ENCODE assay signal across 1 cellular context in the genomic region with DNA sequence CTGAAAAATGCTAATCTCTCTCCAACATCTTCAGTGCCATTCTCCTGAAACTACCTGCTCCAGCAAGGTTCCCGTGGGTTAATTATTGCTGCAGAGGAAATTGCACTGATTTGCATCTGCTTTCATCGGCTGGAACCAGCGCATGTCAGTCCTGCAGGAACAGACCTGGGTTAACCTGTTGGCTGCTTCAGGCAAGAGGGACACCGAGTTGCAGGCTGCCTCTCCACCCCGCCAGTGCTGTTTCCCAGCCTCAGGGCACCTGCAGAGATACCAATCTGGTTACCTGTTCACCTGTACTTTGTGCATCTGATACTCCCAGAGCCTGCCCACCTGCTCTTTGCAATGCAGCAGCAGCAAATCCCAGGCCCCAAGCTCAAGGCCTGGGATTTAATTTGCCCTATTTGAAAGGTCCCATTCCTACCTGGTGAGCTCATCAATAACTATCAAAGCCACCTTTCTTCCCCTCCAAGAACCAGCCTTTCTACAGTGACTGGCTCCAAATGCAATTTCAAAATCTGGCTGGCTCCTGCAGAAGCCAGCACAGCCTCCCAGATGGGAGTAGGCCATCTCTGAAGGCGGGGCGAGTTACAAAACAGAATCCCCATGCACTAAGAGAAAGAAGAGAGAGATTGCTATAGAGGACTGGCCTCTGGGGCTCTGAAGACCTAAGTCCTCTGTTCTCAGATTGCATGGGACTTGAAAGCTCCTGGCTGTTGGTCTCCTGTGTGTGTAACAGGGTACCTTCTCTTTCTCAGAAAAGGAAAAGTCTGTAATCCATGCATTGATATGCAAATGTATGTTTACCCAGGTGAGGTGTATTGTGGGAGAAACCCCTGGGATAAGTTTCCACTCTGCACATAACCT.
TF ChIP-seq lines count a peak whose summit lies in the region.

No MANE protein-coding gene starts in this region.

TF ChIP-seq in H1, 55 proteins besides CTCF, POLR2A, EP300 and RAD21 (continued from another document):
- no peak for TF ChIP-seq TBP (IDR thresholded peaks at IDR 0.05; ENCODE audit: low read depth, low read length)
- TF ChIP-seq GABPA (IDR thresholded peaks at IDR 0.05; ENCODE audit: borderline replicate concordance, insufficient read depth, low read length), result no peak
- TF ChIP-seq BRCA1 (IDR thresholded peaks at IDR 0.05; ENCODE audit: low read depth, low read length), result no peak
- TF ChIP-seq TCF12 (IDR thresholded peaks at IDR 0.05; ENCODE audit: low read depth, low read length), result peak; percentile 85; the same call in 1 of the 2 replicates
- TF ChIP-seq TEAD4 (IDR thresholded peaks at IDR 0.05; ENCODE audit: low read depth, low read length), result no peak
- no peak for TF ChIP-seq MAX (IDR thresholded peaks at IDR 0.05)
- no peak for TF ChIP-seq SP2 (IDR thresholded peaks at IDR 0.05; ENCODE audit: low read length)
- TF ChIP-seq RNF2 (IDR thresholded peaks at IDR 0.05; ENCODE audit: borderline replicate concordance, low read depth, low read length, missing control alignments, poor library complexity, severe bottlenecking), result no peak
- no peak for TF ChIP-seq SP4 (IDR thresholded peaks at IDR 0.05; ENCODE audit: low read length)
- no peak for TF ChIP-seq SRF (IDR thresholded peaks at IDR 0.05; ENCODE audit: low read depth, low read length)
- TF ChIP-seq CHD1 (IDR thresholded peaks at IDR 0.05; ENCODE audit: low read depth, low read length), result no peak
- TF ChIP-seq FOSL1 (IDR thresholded peaks at IDR 0.05; ENCODE audit: insufficient read depth, low read depth, low read length), result no peak
- TF ChIP-seq CHD2 (IDR thresholded peaks at IDR 0.05; ENCODE audit: low read length), result no peak
- no peak for TF ChIP-seq CREB1 (IDR thresholded peaks at IDR 0.05)
- TF ChIP-seq HDAC6 (IDR thresholded peaks at IDR 0.05; ENCODE audit: low read depth, low read length), result no peak
- TF ChIP-seq RBBP5 (IDR thresholded peaks at IDR 0.05; ENCODE audit: borderline replicate concordance, low read depth, low read length), result no peak
- no peak for TF ChIP-seq MAFK (IDR thresholded peaks at IDR 0.05; ENCODE audit: low read depth, low read length)
- TF ChIP-seq JUN (IDR thresholded peaks at IDR 0.05; ENCODE audit: low read depth, low read length), result 0 out of 2 replicates have a peak, but pooled peaks have one; percentile 7
- TF ChIP-seq SIX5 (IDR thresholded peaks at IDR 0.05; ENCODE audit: low read depth, low read length), result no peak
- peak; percentile 85; the same call in 1 of the 2 replicates for TF ChIP-seq POU5F1 (IDR thresholded peaks at IDR 0.05; ENCODE audit: low read depth, low read length)
- peak; percentile 36 for TF ChIP-seq ASH2L (IDR thresholded peaks at IDR 0.05; ENCODE audit: low read length)
- TF ChIP-seq ZNF274 (IDR thresholded peaks at IDR 0.05; ENCODE audit: borderline replicate concordance, extremely low read depth, low read length), result no peak
- TF ChIP-seq ATF3 (IDR thresholded peaks at IDR 0.05; ENCODE audit: insufficient read depth, low read depth, low read length), result no peak
- no peak for TF ChIP-seq KDM4A (IDR thresholded peaks at IDR 0.05; ENCODE audit: low read depth, low read length, severe bottlenecking)
- peak; percentile 57; the same call in 1 of the 2 replicates for TF ChIP-seq JUND (IDR thresholded peaks at IDR 0.05; ENCODE audit: low read length)
- no peak for TF ChIP-seq CTBP2 (IDR thresholded peaks at IDR 0.05; ENCODE audit: borderline replicate concordance, insufficient read depth, insufficient read length, low read length)
- TF ChIP-seq HDAC2 (IDR thresholded peaks at IDR 0.05; ENCODE audit: borderline replicate concordance in 1 of 2, low read depth in 2 of 2, low read length in 2 of 2), result no peak
- no peak for TF ChIP-seq NANOG (IDR thresholded peaks at IDR 0.05; ENCODE audit: insufficient read depth, low read depth, low read length, poor library complexity, severe bottlenecking)
- TF ChIP-seq, protein P1, sequence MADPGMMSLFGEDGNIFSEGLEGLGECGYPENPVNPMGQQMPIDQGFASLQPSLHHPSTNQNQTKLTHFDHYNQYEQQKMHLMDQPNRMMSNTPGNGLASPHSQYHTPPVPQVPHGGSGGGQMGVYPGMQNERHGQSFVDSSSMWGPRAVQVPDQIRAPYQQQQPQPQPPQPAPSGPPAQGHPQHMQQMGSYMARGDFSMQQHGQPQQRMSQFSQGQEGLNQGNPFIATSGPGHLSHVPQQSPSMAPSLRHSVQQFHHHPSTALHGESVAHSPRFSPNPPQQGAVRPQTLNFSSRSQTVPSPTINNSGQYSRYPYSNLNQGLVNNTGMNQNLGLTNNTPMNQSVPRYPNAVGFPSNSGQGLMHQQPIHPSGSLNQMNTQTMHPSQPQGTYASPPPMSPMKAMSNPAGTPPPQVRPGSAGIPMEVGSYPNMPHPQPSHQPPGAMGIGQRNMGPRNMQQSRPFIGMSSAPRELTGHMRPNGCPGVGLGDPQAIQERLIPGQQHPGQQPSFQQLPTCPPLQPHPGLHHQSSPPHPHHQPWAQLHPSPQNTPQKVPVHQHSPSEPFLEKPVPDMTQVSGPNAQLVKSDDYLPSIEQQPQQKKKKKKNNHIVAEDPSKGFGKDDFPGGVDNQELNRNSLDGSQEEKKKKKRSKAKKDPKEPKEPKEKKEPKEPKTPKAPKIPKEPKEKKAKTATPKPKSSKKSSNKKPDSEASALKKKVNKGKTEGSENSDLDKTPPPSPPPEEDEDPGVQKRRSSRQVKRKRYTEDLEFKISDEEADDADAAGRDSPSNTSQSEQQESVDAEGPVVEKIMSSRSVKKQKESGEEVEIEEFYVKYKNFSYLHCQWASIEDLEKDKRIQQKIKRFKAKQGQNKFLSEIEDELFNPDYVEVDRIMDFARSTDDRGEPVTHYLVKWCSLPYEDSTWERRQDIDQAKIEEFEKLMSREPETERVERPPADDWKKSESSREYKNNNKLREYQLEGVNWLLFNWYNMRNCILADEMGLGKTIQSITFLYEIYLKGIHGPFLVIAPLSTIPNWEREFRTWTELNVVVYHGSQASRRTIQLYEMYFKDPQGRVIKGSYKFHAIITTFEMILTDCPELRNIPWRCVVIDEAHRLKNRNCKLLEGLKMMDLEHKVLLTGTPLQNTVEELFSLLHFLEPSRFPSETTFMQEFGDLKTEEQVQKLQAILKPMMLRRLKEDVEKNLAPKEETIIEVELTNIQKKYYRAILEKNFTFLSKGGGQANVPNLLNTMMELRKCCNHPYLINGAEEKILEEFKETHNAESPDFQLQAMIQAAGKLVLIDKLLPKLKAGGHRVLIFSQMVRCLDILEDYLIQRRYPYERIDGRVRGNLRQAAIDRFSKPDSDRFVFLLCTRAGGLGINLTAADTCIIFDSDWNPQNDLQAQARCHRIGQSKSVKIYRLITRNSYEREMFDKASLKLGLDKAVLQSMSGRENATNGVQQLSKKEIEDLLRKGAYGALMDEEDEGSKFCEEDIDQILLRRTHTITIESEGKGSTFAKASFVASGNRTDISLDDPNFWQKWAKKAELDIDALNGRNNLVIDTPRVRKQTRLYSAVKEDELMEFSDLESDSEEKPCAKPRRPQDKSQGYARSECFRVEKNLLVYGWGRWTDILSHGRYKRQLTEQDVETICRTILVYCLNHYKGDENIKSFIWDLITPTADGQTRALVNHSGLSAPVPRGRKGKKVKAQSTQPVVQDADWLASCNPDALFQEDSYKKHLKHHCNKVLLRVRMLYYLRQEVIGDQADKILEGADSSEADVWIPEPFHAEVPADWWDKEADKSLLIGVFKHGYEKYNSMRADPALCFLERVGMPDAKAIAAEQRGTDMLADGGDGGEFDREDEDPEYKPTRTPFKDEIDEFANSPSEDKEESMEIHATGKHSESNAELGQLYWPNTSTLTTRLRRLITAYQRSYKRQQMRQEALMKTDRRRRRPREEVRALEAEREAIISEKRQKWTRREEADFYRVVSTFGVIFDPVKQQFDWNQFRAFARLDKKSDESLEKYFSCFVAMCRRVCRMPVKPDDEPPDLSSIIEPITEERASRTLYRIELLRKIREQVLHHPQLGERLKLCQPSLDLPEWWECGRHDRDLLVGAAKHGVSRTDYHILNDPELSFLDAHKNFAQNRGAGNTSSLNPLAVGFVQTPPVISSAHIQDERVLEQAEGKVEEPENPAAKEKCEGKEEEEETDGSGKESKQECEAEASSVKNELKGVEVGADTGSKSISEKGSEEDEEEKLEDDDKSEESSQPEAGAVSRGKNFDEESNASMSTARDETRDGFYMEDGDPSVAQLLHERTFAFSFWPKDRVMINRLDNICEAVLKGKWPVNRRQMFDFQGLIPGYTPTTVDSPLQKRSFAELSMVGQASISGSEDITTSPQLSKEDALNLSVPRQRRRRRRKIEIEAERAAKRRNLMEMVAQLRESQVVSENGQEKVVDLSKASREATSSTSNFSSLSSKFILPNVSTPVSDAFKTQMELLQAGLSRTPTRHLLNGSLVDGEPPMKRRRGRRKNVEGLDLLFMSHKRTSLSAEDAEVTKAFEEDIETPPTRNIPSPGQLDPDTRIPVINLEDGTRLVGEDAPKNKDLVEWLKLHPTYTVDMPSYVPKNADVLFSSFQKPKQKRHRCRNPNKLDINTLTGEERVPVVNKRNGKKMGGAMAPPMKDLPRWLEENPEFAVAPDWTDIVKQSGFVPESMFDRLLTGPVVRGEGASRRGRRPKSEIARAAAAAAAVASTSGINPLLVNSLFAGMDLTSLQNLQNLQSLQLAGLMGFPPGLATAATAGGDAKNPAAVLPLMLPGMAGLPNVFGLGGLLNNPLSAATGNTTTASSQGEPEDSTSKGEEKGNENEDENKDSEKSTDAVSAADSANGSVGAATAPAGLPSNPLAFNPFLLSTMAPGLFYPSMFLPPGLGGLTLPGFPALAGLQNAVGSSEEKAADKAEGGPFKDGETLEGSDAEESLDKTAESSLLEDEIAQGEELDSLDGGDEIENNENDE (IDR thresholded peaks at IDR 0.05; ENCODE audit: insufficient replicate concordance, low read length), result no peak
- no peak for TF ChIP-seq EGR1 (IDR thresholded peaks at IDR 0.05; ENCODE audit: borderline replicate concordance, low read depth, low read length)
- no peak for TF ChIP-seq CBX8 (IDR thresholded peaks at IDR 0.05; ENCODE audit: borderline replicate concordance, low read depth, low read length)
- no peak for TF ChIP-seq BACH1 (IDR thresholded peaks at IDR 0.05; ENCODE audit: low read length)
- TF ChIP-seq KDM1A (IDR thresholded peaks at IDR 0.05; ENCODE audit: borderline replicate concordance, low read length), result no peak
- TF ChIP-seq USF2 (IDR thresholded peaks at IDR 0.05; ENCODE audit: low read length), result no peak
- TF ChIP-seq RFX5 (IDR thresholded peaks at IDR 0.05; ENCODE audit: borderline replicate concordance, low read depth, low read length), result no peak
TF ChIP-seq in H1: peak in this region for 6.
